14 cellular contexts compared by ENCODE assay signal in genomic region chr4:128544277-128544676, GRCh38.
DNase-seq lines count a peak whose midpoint lies in the region; ATAC-seq and TF ChIP-seq lines count a peak whose summit lies in the region.
"Had no signal": no experiment of that assay in that cellular context is flagged by ENCODE, and none has a peak within 500 bp of the region (broad histone marks: within the 10 kb centered on the region; RNA-seq: fewer than 3 reads in every experiment).

No MANE protein-coding gene starts in this region.

- no peaks in the 10 kb centered on the region for H3K27me3 ChIP-seq in right atrium auricular region
- no peaks in the 10 kb centered on the region for H3K27me3 ChIP-seq in heart right ventricle
- no peaks in the 10 kb centered on the region for H3K27me3 ChIP-seq in mesenchymal stem cell (ENCODE audit: control insufficient read depth in 1 of 2, insufficient read depth in 1 of 2, low read length in 2 of 2)
- H3K27me3 ChIP-seq: BLaER1 treated with 17β-estradiol and CSF1 and Interleukin-3, amounts not matched to agents 10 nM and 100 nM had no signal

- no peak overlapping the region for H2BK120ac ChIP-seq in mesenchymal stem cell (ENCODE audit: low read depth, low read length)

- no peak overlapping the region for H3K23ac ChIP-seq in mesenchymal stem cell (ENCODE audit: low read length in 2 of 2)

- H3K4ac ChIP-seq in mesenchymal stem cell (ENCODE audit: low read depth in 1 of 2, low read length in 2 of 2): no peak overlapping the region

- H3K9me3 ChIP-seq in right atrium auricular region: no peaks in the 10 kb centered on the region
- no peaks in the 10 kb centered on the region for H3K9me3 ChIP-seq in heart right ventricle
- H3K9me3 ChIP-seq in mesenchymal stem cell (ENCODE audit: control insufficient read depth, low read length): no peaks in the 10 kb centered on the region
- H3K9me3 ChIP-seq: BLaER1 treated with 17β-estradiol and CSF1 and Interleukin-3, amounts not matched to agents 10 nM and 100 nM had no signal

- H2BK12ac ChIP-seq in mesenchymal stem cell (ENCODE audit: low read length in 2 of 2): no peak overlapping the region

- intact Hi-C loops in Right ventricle myocardium superior (cut with DNase I) (no loop called here), heart right ventricle (cut with DNase I) (no loop called here)

- peak overlapping the region in 1 of 2 donors; percentile 54 for H3K27ac ChIP-seq in right atrium auricular region
- H3K27ac ChIP-seq in heart right ventricle: peak overlapping the region in 1 of 10 donors; percentile 7
- H3K27ac ChIP-seq in mesenchymal stem cell (ENCODE audit: low read length, poor library complexity, severe bottlenecking): no peak overlapping the region
- H3K27ac ChIP-seq: BLaER1 treated with 17β-estradiol and CSF1 and Interleukin-3, amounts not matched to agents 10 nM and 100 nM had no signal

- H2BK5ac ChIP-seq in mesenchymal stem cell (ENCODE audit: low read depth, low read length, poor library complexity, severe bottlenecking): no peak overlapping the region

- H2AK5ac ChIP-seq in mesenchymal stem cell (ENCODE audit: low read length, severe bottlenecking): peak overlapping the region; percentile 49

- H4K91ac ChIP-seq in mesenchymal stem cell (ENCODE audit: low read length): no peak overlapping the region

- no peak overlapping the region for H3K9ac ChIP-seq in mesenchymal stem cell (ENCODE audit: low read length)
- H3K9ac ChIP-seq: BLaER1 treated with 17β-estradiol and CSF1 and Interleukin-3, amounts not matched to agents 10 nM and 100 nM had no signal

- no peaks in the 10 kb centered on the region for H3K79me1 ChIP-seq in mesenchymal stem cell (replicated peaks; ENCODE audit: low read length, poor library complexity, severe bottlenecking)

- H2AFZ ChIP-seq in mesenchymal stem cell (ENCODE audit: low read depth, low read length): no peak overlapping the region

- no peak overlapping the region for H4K8ac ChIP-seq in mesenchymal stem cell (ENCODE audit: low read length)

- H3K4me1 ChIP-seq in right atrium auricular region: no peaks in the 10 kb centered on the region
- peaks cover 0 to 12% (median 0%) of the 10 kb centered on the region in 9 donors for H3K4me1 ChIP-seq in heart right ventricle
- peaks cover 2% of the 10 kb centered on the region for H3K4me1 ChIP-seq in mesenchymal stem cell (ENCODE audit: control insufficient read depth, insufficient read depth, low read depth, low read length)
- H3K4me1 ChIP-seq: BLaER1 treated with 17β-estradiol and CSF1 and Interleukin-3, amounts not matched to agents 10 nM and 100 nM had no signal

- no peak for DNase-seq in Right ventricle myocardium superior
- DNase-seq in right atrium auricular region (ENCODE audit: low spot score): no peak
- no peak for DNase-seq in heart right ventricle
- no peak for DNase-seq in mesenchymal stem cell
- no peak for DNase-seq in RPMI8226
- DNase-seq in activated CD4-positive, CD25-positive, alpha-beta regulatory T cell (lab: John Stamatoyannopoulos, UW): no peak
- DNase-seq: 8988T; ACHN; CD4-positive, CD25-positive, alpha-beta regulatory T cell; DMS53; HCEC 1CT; HFFc6 had no signal

- TF ChIP-seq CTCF in right atrium auricular region (IDR thresholded peaks at IDR 0.05) (no peak), heart right ventricle (IDR thresholded peaks at IDR 0.05) (no peak)

- ATAC-seq in Right ventricle myocardium superior (ENCODE audit: poor library complexity) (peak; percentile 69), heart right ventricle (peak in 6 of 8 donors; percentile 33 to 66 (median 48)), GM21381 (IDR thresholded peaks at IDR 0.05; ENCODE audit: unreplicated experiment) (no peak)

- H3K36me3 ChIP-seq in right atrium auricular region: no peaks in the 10 kb centered on the region
- no peaks in the 10 kb centered on the region for H3K36me3 ChIP-seq in heart right ventricle
- no peaks in the 10 kb centered on the region for H3K36me3 ChIP-seq in mesenchymal stem cell (ENCODE audit: control insufficient read depth in 1 of 2, insufficient read depth in 2 of 2, low read depth in 1 of 2, low read length in 2 of 2)
- H3K36me3 ChIP-seq: BLaER1 treated with 17β-estradiol and CSF1 and Interleukin-3, amounts not matched to agents 10 nM and 100 nM had no signal

- H3K4me3 ChIP-seq in right atrium auricular region (no peak overlapping the region), heart right ventricle (no peak overlapping the region), mesenchymal stem cell (ENCODE audit: insufficient read depth in 1 of 2, low read depth in 1 of 2, low read length in 2 of 2) (no peak overlapping the region)
- H3K4me3 ChIP-seq: BLaER1 treated with 17β-estradiol and CSF1 and Interleukin-3, amounts not matched to agents 10 nM and 100 nM had no signal

- 48 to 65% methylated on average over 5 of the region's 5 CpGs for WGBS in heart right ventricle, 2 donors
- over 99% methylated on average over 5 of the region's 5 CpGs for WGBS in mesenchymal stem cell

- no peak overlapping the region for H3K14ac ChIP-seq in mesenchymal stem cell (ENCODE audit: low read length in 2 of 2)

- H3K18ac ChIP-seq in mesenchymal stem cell (ENCODE audit: low read depth in 1 of 2, low read length in 2 of 2): no peak overlapping the region

- no peak overlapping the region for H3K4me2 ChIP-seq in mesenchymal stem cell (ENCODE audit: low read length, poor library complexity, severe bottlenecking)
- H3K4me2 ChIP-seq: BLaER1 treated with 17β-estradiol and CSF1 and Interleukin-3, amounts not matched to agents 10 nM and 100 nM had no signal

- H2BK15ac ChIP-seq in mesenchymal stem cell (ENCODE audit: low read depth, poor library complexity, severe bottlenecking): no peak overlapping the region
